In the genomic region with DNA sequence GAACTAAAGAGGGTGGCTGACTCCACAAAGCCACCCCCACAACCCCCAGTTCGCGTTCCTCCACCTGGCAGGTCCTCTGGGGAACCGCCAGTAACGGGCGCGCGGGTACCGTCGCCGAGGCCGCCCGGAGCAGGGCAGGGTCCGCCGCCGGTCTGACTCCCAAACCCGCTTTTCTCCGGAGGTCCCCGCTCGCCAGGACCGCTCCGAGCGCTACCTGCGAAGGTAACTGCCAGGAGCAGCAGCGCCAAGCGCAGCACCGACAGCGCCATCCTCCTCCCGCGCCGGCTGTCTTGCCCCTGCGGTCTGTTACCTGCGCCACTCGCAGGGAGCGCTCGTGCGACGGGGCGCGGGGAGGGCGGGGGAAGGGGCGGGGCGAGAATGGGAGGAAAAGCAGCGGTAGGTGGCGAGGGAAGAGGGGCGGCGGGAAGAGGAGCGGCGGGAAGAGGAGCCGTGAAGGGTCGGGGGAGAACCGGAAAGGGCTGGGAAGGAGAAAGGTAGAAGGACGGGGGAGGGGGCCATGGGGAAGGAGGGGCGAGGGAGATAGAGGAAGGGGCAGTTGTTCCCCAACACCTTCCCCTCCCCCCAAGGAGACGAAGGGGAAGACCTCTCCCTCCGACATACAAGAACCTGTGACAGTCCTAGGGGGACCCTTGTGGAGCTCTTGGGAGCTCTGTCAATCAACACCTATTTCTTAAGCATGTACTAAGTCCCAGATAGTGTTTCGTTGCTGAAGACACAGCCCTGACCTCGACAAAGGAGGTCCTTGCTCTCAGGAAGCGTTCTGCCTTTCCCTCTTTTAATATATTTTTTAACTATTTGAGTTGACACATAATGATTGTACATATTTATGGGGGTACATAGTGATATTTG, we compare ENCODE assay signal across 8 cellular contexts. TPM values are rescaled to one million over a fixed set of nuclear protein-coding genes. Genes with fewer than 3 reads are reported as not detected.
DNase-seq lines count a peak whose midpoint lies in the region; ATAC-seq and TF ChIP-seq lines count a peak whose summit lies in the region.

A gene with protein sequence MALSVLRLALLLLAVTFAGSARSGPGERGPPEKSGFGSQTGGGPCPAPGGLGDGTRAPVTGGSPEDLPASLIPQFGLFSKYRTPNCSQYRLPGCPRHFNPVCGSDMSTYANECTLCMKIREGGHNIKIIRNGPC (minus strand): TSS at position 308 of the 870 bp plus-strand sequence. CDS start 39 bp downstream, at position 269.

- H3K9me3 ChIP-seq in endocrine pancreas (ENCODE audit: control insufficient read depth, low read length) = no peaks in the 10 kb centered on the region
- no peaks in the 10 kb centered on the region for H3K9me3 ChIP-seq in testis

- intact Hi-C loops in CD14-positive monocyte (cut with micrococcal nuclease) (no loop called here), testis (cut with DNase I; ENCODE audit: low total_unique reads) (loop anchor here (5.0 kb wide), 1 partner anchor 259 kb away; no protein-coding TSS in a partner anchor)
- intact Hi-C loops in activated CD4-positive, alpha-beta memory T cell treated with anti-CD3 and anti-CD28 coated beads for 36 hours (cut with micrococcal nuclease) = loop anchor here (10.0 kb wide), 1 partner anchor 877 kb away; a partner anchor contains a TSS

- peak within 1 kb of the TSS; percentile 44 for H3K4me3 ChIP-seq in endocrine pancreas (ENCODE audit: control insufficient read depth, insufficient read depth, low read length)
- H3K4me3 ChIP-seq in testis = peak within 1 kb of the TSS; percentile 34 to 51

- no peaks in the 10 kb centered on the region for H3K4me1 ChIP-seq in endocrine pancreas (ENCODE audit: control insufficient read depth, insufficient read depth, low read length)
- no peaks in the 10 kb centered on the region for H3K4me1 ChIP-seq in testis

- H3K9ac ChIP-seq in endocrine pancreas (ENCODE audit: control insufficient read depth, insufficient read depth, low read length) = no peak within 1 kb of the TSS

- H3K27me3 Mint-ChIP-seq in CD14-positive monocyte (ENCODE audit: low read depth in 3 of 3) (peaks cover 20 to 38% (median 26%) of the 10 kb centered on the region in 3 donors), nephron progenitor cell (ENCODE audit: low read depth, poor library complexity) (peaks cover 76% of the 10 kb centered on the region)
- peaks cover 12% of the 10 kb centered on the region for H3K27me3 Mint-ChIP-seq in activated CD4-positive, alpha-beta memory T cell treated with anti-CD3 and anti-CD28 coated beads for 36 hours

- ATAC-seq in GM19455 (IDR thresholded peaks at IDR 0.05; ENCODE audit: unreplicated experiment) (peak; percentile 50), GM18873 (IDR thresholded peaks at IDR 0.05; ENCODE audit: low FRiP score, unreplicated experiment) (no peak)

- CTCF ChIA-PET in activated CD4-positive, alpha-beta memory T cell treated with anti-CD3 and anti-CD28 coated beads for 36 hours (lab: Charles Lee) = interaction anchor here (1.3 kb wide), 2 partner anchors 15 to 181 kb away, joined by 3 to 4 read pairs; no protein-coding TSS in a partner anchor

- WGBS in testis, 2 donors = 2 to 7% methylated on average over 17 to 58 of the region's 58 CpGs

- no peak for TF ChIP-seq POLR2A in testis (IDR thresholded peaks at IDR 0.05)

- H3K27ac ChIP-seq in testis = peak within 1 kb of the TSS in 1 of 2 donors; percentile 59

- TF ChIP-seq CTCF in CD14-positive monocyte (IDR thresholded peaks at IDR 0.05) = no peak
- no peak for TF ChIP-seq CTCF in nephron progenitor cell (IDR thresholded peaks at IDR 0.05)
- no peak for TF ChIP-seq CTCF in testis (IDR thresholded peaks at IDR 0.05)

- POLR2A ChIA-PET in activated CD4-positive, alpha-beta memory T cell treated with anti-CD3 and anti-CD28 coated beads for 36 hours (lab: Charles Lee) = interaction anchor here (0.6 to 2.8 kb wide), 4 partner anchors 15 to 155 kb away, joined by 3 to 6 read pairs (median 4); no protein-coding TSS in a partner anchor

- H3K27me3 ChIP-seq in endocrine pancreas (ENCODE audit: control insufficient read depth, insufficient read depth, low read length) = no peaks in the 10 kb centered on the region
- no peaks in the 10 kb centered on the region for H3K27me3 ChIP-seq in testis

- peaks cover 37% of the 10 kb centered on the region for H3K4me1 Mint-ChIP-seq in CD14-positive monocyte
- H3K4me1 Mint-ChIP-seq in activated CD4-positive, alpha-beta memory T cell treated with anti-CD3 and anti-CD28 coated beads for 36 hours (ENCODE audit: low read depth) = peaks cover 27% of the 10 kb centered on the region
- no peaks in the 10 kb centered on the region for H3K4me1 Mint-ChIP-seq in nephron progenitor cell

- DNase-seq in CD14-positive monocyte (ENCODE audit: low spot score) (no peak), NCI-H1105 (lab: John Stamatoyannopoulos, UW) (peak; percentile 55), nephron progenitor cell (peak; percentile 77), testis (peak; percentile 58)
- peak; percentile 77 for DNase-seq in activated CD4-positive, alpha-beta memory T cell treated with anti-CD3 and anti-CD28 coated beads for 36 hours

- H3K36me3 Mint-ChIP-seq in CD14-positive monocyte (peaks cover 0 to 6% of the 10 kb centered on the region in 2 donors), nephron progenitor cell (ENCODE audit: low read depth) (no peaks in the 10 kb centered on the region)
- H3K36me3 Mint-ChIP-seq in activated CD4-positive, alpha-beta memory T cell treated with anti-CD3 and anti-CD28 coated beads for 36 hours = no peaks in the 10 kb centered on the region

- H3K36me3 ChIP-seq in endocrine pancreas (ENCODE audit: control insufficient read depth, insufficient read depth, low read length) (no peaks in the 10 kb centered on the region), testis (ENCODE audit: low read depth, missing control alignments) (no peaks in the 10 kb centered on the region)

- no peak within 1 kb of the TSS for H3K27ac Mint-ChIP-seq in CD14-positive monocyte
- no peak within 1 kb of the TSS for H3K27ac Mint-ChIP-seq in activated CD4-positive, alpha-beta memory T cell treated with anti-CD3 and anti-CD28 coated beads for 36 hours
- no peak within 1 kb of the TSS for H3K27ac Mint-ChIP-seq in nephron progenitor cell

- H3K4me3 Mint-ChIP-seq in CD14-positive monocyte = peak within 1 kb of the TSS; percentile 74 to 84
- peak within 1 kb of the TSS; percentile 61 for H3K4me3 Mint-ChIP-seq in activated CD4-positive, alpha-beta memory T cell treated with anti-CD3 and anti-CD28 coated beads for 36 hours
- peak within 1 kb of the TSS; percentile 71 for H3K4me3 Mint-ChIP-seq in nephron progenitor cell

- H3K9me3 Mint-ChIP-seq in CD14-positive monocyte (peaks cover 0 to 4% (median 0%) of the 10 kb centered on the region in 7 donors), nephron progenitor cell (peaks cover 8% of the 10 kb centered on the region)
- H3K9me3 Mint-ChIP-seq in activated CD4-positive, alpha-beta memory T cell treated with anti-CD3 and anti-CD28 coated beads for 36 hours = no peaks in the 10 kb centered on the region

RNA-seq across cellular contexts. Expression of the gene that starts here (rescaled TPM):
- not detected for polyA plus RNA-seq in CD14-positive monocyte
- total RNA-seq in activated CD4-positive, alpha-beta memory T cell treated with anti-CD3 and anti-CD28 coated beads for 36 hours = under 1 TPM in 1 of 2 experiments, not detected in 1; 0.51 TPM
- 100 to 1,000 TPM; 183 to 251 TPM for total RNA-seq in testis
- polyA plus RNA-seq in testis (ENCODE audit: insufficient read depth, low read depth, low replicate concordance) = 633 TPM

Comparison
In these comparisons a context has a peak if more than half of its experiments do, and no peak if none do; other contexts are left out.
1. RNA of the gene that starts here (total RNA-seq): 183 to 251 TPM in testis; 0.51 TPM in activated CD4-positive, alpha-beta memory T cell treated with anti-CD3 and anti-CD28 coated beads for 36 hours; every median in the first group is over 100 times any median in the second.
2. RNA of the gene that starts here (polyA plus RNA-seq): 633 TPM in testis (single experiment); not detected in CD14-positive monocyte; every median in the first group is over 100 times any median in the second.
3. Peak in DNase-seq in activated CD4-positive, alpha-beta memory T cell treated with anti-CD3 and anti-CD28 coated beads for 36 hours; RNA of the gene not detected or under 1 TPM.
4. intact Hi-C loops: an anchor here in activated CD4-positive, alpha-beta memory T cell treated with anti-CD3 and anti-CD28 coated beads for 36 hours (10.0 kb wide) and testis (5.0 kb wide); none called in CD14-positive monocyte.
5. Peak in every context shown above with its lines, with median percentiles within 50 percentile points of each other: H3K4me3 Mint-ChIP-seq.